ENCODE assay signal across 1 cellular context in the genomic region with DNA sequence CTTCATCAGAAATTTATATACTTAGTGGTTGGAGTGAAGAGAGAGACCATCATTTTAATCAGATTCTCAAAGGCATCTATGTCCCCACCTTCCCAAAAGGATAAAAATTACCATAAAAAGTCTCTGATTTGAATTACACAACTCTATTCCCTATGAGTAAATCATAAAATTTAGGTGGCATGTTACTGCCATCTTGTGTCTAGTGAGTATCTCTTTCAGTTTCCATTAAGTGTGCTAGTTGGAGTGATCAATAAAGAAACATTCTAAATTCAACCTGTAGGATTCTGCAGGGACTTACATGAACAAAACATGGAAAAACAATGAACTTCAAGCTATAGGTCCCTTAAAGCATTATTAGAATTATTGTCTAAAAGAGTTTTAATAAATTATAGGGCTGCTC.
TF ChIP-seq lines count a peak whose summit lies in the region.

No MANE protein-coding gene starts in this region.

TF ChIP-seq in GM23338, 12 proteins besides CTCF, POLR2A, EP300 and RAD21 (continued from another document):
- TF ChIP-seq, protein P1, sequence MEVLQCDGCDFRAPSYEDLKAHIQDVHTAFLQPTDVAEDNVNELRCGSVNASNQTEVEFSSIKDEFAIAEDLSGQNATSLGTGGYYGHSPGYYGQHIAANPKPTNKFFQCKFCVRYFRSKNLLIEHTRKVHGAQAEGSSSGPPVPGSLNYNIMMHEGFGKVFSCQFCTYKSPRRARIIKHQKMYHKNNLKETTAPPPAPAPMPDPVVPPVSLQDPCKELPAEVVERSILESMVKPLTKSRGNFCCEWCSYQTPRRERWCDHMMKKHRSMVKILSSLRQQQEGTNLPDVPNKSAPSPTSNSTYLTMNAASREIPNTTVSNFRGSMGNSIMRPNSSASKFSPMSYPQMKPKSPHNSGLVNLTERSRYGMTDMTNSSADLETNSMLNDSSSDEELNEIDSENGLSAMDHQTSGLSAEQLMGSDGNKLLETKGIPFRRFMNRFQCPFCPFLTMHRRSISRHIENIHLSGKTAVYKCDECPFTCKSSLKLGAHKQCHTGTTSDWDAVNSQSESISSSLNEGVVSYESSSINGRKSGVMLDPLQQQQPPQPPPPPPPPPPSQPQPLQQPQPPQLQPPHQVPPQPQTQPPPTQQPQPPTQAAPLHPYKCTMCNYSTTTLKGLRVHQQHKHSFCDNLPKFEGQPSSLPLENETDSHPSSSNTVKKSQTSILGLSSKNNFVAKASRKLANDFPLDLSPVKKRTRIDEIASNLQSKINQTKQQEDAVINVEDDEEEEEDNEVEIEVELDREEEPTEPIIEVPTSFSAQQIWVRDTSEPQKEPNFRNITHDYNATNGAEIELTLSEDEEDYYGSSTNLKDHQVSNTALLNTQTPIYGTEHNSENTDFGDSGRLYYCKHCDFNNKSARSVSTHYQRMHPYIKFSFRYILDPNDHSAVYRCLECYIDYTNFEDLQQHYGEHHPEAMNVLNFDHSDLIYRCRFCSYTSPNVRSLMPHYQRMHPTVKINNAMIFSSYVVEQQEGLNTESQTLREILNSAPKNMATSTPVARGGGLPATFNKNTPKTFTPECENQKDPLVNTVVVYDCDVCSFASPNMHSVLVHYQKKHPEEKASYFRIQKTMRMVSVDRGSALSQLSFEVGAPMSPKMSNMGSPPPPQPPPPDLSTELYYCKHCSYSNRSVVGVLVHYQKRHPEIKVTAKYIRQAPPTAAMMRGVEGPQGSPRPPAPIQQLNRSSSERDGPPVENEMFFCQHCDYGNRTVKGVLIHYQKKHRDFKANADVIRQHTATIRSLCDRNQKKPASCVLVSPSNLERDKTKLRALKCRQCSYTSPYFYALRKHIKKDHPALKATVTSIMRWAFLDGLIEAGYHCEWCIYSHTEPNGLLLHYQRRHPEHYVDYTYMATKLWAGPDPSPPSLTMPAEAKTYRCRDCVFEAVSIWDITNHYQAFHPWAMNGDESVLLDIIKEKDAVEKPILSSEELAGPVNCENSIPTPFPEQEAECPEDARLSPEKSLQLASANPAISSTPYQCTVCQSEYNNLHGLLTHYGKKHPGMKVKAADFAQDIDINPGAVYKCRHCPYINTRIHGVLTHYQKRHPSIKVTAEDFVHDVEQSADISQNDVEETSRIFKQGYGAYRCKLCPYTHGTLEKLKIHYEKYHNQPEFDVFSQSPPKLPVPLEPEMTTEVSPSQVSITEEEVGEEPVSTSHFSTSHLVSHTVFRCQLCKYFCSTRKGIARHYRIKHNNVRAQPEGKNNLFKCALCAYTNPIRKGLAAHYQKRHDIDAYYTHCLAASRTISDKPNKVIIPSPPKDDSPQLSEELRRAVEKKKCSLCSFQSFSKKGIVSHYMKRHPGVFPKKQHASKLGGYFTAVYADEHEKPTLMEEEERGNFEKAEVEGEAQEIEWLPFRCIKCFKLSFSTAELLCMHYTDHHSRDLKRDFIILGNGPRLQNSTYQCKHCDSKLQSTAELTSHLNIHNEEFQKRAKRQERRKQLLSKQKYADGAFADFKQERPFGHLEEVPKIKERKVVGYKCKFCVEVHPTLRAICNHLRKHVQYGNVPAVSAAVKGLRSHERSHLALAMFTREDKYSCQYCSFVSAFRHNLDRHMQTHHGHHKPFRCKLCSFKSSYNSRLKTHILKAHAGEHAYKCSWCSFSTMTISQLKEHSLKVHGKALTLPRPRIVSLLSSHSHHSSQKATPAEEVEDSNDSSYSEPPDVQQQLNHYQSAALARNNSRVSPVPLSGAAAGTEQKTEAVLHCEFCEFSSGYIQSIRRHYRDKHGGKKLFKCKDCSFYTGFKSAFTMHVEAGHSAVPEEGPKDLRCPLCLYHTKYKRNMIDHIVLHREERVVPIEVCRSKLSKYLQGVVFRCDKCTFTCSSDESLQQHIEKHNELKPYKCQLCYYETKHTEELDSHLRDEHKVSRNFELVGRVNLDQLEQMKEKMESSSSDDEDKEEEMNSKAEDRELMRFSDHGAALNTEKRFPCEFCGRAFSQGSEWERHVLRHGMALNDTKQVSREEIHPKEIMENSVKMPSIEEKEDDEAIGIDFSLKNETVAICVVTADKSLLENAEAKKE (CRISPR knock-in tag; IDR thresholded peaks at IDR 0.05): no peak
- TF ChIP-seq EZH2phosphoT487 (IDR thresholded peaks at IDR 0.05; ENCODE audit: unreplicated experiment) (no peak), ZNF114 (CRISPR knock-in tag; IDR thresholded peaks at IDR 0.05) (no peak)
TF ChIP-seq in GM23338: peak in this region for 0.
